ENCODE assay signal across 1 cellular context in genomic region chr6:21587925-21588811, GRCh38.
TF ChIP-seq lines count a peak whose summit lies in the region.

No MANE protein-coding gene starts in this region.

TF ChIP-seq in HepG2, 621 proteins besides CTCF, POLR2A, EP300 and RAD21 (continued from another document and continues in another):
- TF ChIP-seq ADNP (CRISPR knock-in tag; IDR thresholded peaks at IDR 0.05) (no peak), HMGA1 (CRISPR knock-in tag; conservative IDR thresholded peaks at IDR 0.05) (no peak), ZNF225 (CRISPR knock-in tag; IDR thresholded peaks at IDR 0.05) (peak; percentile 83; the same call in 1 of the 2 replicates), TAF15 (IDR thresholded peaks at IDR 0.05; ENCODE audit: low read depth, low read length, poor library complexity, severe bottlenecking) (no peak), TEF (CRISPR knock-in tag; IDR thresholded peaks at IDR 0.05) (no peak), ZNF280D (CRISPR knock-in tag; IDR thresholded peaks at IDR 0.05) (peak; percentile 16; the same call in 1 of the 2 replicates), ZNF431 (CRISPR knock-in tag; IDR thresholded peaks at IDR 0.05; ENCODE audit: borderline replicate concordance, low read depth) (0 out of 2 replicates have a peak, but pooled peaks have one; percentile 23), SMARCC2 (IDR thresholded peaks at IDR 0.05) (no peak), MATR3 (CRISPR knock-in tag; IDR thresholded peaks at IDR 0.05) (no peak), SRF (IDR thresholded peaks at IDR 0.05; ENCODE audit: low read depth, low read length) (no peak), ZNF773 (CRISPR knock-in tag; IDR thresholded peaks at IDR 0.05; ENCODE audit: borderline replicate concordance) (peak; percentile 66; the same call in 1 of the 2 replicates), MXD1 (CRISPR knock-in tag; IDR thresholded peaks at IDR 0.05) (peak; percentile 39; the same call in 1 of the 2 replicates), DMAP1 (CRISPR knock-in tag; IDR thresholded peaks at IDR 0.05) (0 out of 2 replicates have a peak, but pooled peaks have one; percentile 16), ZC3H4 (CRISPR knock-in tag; IDR thresholded peaks at IDR 0.05; ENCODE audit: borderline replicate concordance) (0 out of 2 replicates have a peak, but pooled peaks have one; percentile 38), ZNF740 (CRISPR knock-in tag; IDR thresholded peaks at IDR 0.05) (0 out of 2 replicates have a peak, but pooled peaks have one; percentile 12), MIER2 (CRISPR knock-in tag; IDR thresholded peaks at IDR 0.05) (no peak), ZNF142 (CRISPR knock-in tag; IDR thresholded peaks at IDR 0.05) (no peak), HNF1B (CRISPR knock-in tag; IDR thresholded peaks at IDR 0.05) (0 out of 2 replicates have a peak, but pooled peaks have one; percentile 16), TARDBP (CRISPR knock-in tag; IDR thresholded peaks at IDR 0.05) (no peak), JDP2 (CRISPR knock-in tag; IDR thresholded peaks at IDR 0.05; ENCODE audit: borderline replicate concordance) (no peak), ARID4A (CRISPR knock-in tag; IDR thresholded peaks at IDR 0.05; ENCODE audit: borderline replicate concordance) (peak; percentile 45), SP4 (CRISPR knock-in tag; IDR thresholded peaks at IDR 0.05) (peak; percentile 10; the same call in 1 of the 2 replicates), ZFP36 (IDR thresholded peaks at IDR 0.05; ENCODE audit: borderline replicate concordance, low read depth, low read length, partially characterized antibody) (no peak), ZSCAN25 (CRISPR knock-in tag; IDR thresholded peaks at IDR 0.05) (no peak), PAX8 (CRISPR knock-in tag; IDR thresholded peaks at IDR 0.05; ENCODE audit: borderline replicate concordance) (0 out of 2 replicates have a peak, but pooled peaks have one; percentile 23), NCOR1 (IDR thresholded peaks at IDR 0.05; ENCODE audit: borderline replicate concordance, low read length) (no peak), ZFP36L2 (CRISPR knock-in tag; IDR thresholded peaks at IDR 0.05) (no peak), ZNF503 (CRISPR knock-in tag; IDR thresholded peaks at IDR 0.05) (0 out of 2 replicates have a peak, but pooled peaks have one; percentile 29), ZFP91 (CRISPR knock-in tag; IDR thresholded peaks at IDR 0.05; ENCODE audit: borderline replicate concordance) (no peak; the same call in none of the 2 replicates), ZNF710 (CRISPR knock-in tag; IDR thresholded peaks at IDR 0.05; ENCODE audit: borderline replicate concordance) (peak; percentile 65; the same call in 1 of the 2 replicates), TGIF2 (CRISPR knock-in tag; IDR thresholded peaks at IDR 0.05) (no peak; the same call in 1 of the 2 replicates), ZNF12 (CRISPR knock-in tag; IDR thresholded peaks at IDR 0.05) (no peak)
